ENCODE assay signal across 1 cellular context in the genomic region with DNA sequence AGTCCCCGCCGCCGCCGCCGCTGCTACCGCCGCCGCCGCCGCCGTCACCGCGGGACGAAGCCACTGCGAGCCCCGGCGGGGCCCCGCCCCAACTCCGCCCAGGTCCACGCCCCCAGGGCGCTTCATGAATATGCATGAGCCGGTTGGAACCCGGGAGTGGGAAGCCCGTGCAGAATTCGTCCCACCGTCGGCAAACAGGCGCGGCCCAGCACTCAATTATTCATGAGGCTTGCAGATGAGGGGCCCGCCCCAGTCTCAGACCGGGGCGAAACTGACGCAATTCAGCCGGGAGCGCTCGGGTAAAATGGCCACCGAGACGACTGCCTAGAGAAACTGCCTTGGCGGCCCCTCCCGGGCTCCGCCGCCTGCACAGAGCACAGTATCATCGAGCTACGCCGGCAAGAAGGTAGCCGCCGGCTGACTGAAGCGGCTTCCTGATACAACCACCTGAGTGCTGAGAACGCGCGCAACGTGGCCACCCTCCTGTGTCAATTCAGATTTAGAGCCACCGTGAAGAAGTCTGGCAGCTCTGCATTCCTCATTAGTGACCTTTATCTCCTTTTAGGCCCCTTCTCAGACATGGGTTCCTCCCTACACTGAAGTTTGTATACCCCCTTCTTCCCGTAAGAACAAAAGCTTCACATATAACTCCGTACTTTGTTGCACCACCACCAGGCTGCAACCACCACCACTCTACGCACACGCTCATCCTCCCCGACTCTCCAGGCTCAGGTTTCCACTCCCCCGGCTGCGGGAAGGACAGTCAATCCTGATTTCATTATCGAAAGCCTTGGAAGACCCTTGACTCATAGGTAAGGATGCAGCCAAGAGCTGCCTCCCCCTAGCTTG.
TF ChIP-seq lines count a peak whose summit lies in the region.

A gene with protein sequence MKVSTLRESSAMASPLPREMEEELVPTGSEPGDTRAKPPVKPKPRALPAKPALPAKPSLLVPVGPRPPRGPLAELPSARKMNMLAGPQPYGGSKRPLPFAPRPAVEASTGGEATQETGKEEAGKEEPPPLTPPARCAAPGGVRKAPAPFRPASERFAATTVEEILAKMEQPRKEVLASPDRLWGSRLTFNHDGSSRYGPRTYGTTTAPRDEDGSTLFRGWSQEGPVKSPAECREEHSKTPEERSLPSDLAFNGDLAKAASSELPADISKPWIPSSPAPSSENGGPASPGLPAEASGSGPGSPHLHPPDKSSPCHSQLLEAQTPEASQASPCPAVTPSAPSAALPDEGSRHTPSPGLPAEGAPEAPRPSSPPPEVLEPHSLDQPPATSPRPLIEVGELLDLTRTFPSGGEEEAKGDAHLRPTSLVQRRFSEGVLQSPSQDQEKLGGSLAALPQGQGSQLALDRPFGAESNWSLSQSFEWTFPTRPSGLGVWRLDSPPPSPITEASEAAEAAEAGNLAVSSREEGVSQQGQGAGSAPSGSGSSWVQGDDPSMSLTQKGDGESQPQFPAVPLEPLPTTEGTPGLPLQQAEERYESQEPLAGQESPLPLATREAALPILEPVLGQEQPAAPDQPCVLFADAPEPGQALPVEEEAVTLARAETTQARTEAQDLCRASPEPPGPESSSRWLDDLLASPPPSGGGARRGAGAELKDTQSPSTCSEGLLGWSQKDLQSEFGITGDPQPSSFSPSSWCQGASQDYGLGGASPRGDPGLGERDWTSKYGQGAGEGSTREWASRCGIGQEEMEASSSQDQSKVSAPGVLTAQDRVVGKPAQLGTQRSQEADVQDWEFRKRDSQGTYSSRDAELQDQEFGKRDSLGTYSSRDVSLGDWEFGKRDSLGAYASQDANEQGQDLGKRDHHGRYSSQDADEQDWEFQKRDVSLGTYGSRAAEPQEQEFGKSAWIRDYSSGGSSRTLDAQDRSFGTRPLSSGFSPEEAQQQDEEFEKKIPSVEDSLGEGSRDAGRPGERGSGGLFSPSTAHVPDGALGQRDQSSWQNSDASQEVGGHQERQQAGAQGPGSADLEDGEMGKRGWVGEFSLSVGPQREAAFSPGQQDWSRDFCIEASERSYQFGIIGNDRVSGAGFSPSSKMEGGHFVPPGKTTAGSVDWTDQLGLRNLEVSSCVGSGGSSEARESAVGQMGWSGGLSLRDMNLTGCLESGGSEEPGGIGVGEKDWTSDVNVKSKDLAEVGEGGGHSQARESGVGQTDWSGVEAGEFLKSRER (N-terminal part only) (minus strand): TSS at position 67 of the 849 bp plus-strand sequence. CDS start 3,067 bp downstream, outside the sequence.

TF ChIP-seq in K562, 482 proteins besides CTCF, POLR2A, EP300 and RAD21 (continued from another document and continues in another):
- TF ChIP-seq, protein P1, sequence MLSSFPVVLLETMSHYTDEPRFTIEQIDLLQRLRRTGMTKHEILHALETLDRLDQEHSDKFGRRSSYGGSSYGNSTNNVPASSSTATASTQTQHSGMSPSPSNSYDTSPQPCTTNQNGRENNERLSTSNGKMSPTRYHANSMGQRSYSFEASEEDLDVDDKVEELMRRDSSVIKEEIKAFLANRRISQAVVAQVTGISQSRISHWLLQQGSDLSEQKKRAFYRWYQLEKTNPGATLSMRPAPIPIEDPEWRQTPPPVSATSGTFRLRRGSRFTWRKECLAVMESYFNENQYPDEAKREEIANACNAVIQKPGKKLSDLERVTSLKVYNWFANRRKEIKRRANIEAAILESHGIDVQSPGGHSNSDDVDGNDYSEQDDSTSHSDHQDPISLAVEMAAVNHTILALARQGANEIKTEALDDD (IDR thresholded peaks at IDR 0.05): no peak
- TF ChIP-seq ELF4 (CRISPR knock-in tag; IDR thresholded peaks at IDR 0.05): no peak
- no peak for TF ChIP-seq DMBX1 (CRISPR knock-in tag; IDR thresholded peaks at IDR 0.05; ENCODE audit: borderline replicate concordance)
- peak; percentile 96 for TF ChIP-seq RBFOX2 (IDR thresholded peaks at IDR 0.05; ENCODE audit: low read depth, low read length)
- TF ChIP-seq MCM7 (IDR thresholded peaks at IDR 0.05): no peak
- no peak for TF ChIP-seq ZNF785 (CRISPR knock-in tag; IDR thresholded peaks at IDR 0.05)
- peak; percentile 88 for TF ChIP-seq ZBTB1 (CRISPR knock-in tag; IDR thresholded peaks at IDR 0.05; ENCODE audit: borderline replicate concordance, low read depth)
- TF ChIP-seq, protein P2, sequence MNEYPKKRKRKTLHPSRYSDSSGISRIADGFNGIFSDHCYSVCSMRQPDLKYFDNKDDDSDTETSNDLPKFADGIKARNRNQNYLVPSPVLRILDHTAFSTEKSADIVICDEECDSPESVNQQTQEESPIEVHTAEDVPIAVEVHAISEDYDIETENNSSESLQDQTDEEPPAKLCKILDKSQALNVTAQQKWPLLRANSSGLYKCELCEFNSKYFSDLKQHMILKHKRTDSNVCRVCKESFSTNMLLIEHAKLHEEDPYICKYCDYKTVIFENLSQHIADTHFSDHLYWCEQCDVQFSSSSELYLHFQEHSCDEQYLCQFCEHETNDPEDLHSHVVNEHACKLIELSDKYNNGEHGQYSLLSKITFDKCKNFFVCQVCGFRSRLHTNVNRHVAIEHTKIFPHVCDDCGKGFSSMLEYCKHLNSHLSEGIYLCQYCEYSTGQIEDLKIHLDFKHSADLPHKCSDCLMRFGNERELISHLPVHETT (CRISPR knock-in tag; conservative IDR thresholded peaks at IDR 0.05 in 1 of 2, IDR thresholded peaks at IDR 0.05 in 1 of 2): peak in 1 of 2 experiments; percentile 98; a peak in 2 of 4 replicates
- TF ChIP-seq CBX2 (IDR thresholded peaks at IDR 0.05; ENCODE audit: insufficient read depth, low read length, poor library complexity, severe bottlenecking): no peak
- peak; percentile 83 for TF ChIP-seq HMGN3 (IDR thresholded peaks at IDR 0.05; ENCODE audit: borderline replicate concordance, extremely low read depth, insufficient read length, low read depth, low read length)
- TF ChIP-seq MAFF (IDR thresholded peaks at IDR 0.05; ENCODE audit: low read length): no peak
- TF ChIP-seq FOSL1 (tag; conservative IDR thresholded peaks at IDR 0.05): peak; percentile 58
- TF ChIP-seq ZKSCAN1 (IDR thresholded peaks at IDR 0.05; ENCODE audit: low read depth, low read length): peak; percentile 50; the same call in 1 of the 2 replicates
- TF ChIP-seq RBBP5 (IDR thresholded peaks at IDR 0.05; ENCODE audit: borderline replicate concordance, insufficient read depth, low read length, poor library complexity, severe bottlenecking): no peak
- TF ChIP-seq CC2D1A (IDR thresholded peaks at IDR 0.05): no peak
- TF ChIP-seq, protein P3, sequence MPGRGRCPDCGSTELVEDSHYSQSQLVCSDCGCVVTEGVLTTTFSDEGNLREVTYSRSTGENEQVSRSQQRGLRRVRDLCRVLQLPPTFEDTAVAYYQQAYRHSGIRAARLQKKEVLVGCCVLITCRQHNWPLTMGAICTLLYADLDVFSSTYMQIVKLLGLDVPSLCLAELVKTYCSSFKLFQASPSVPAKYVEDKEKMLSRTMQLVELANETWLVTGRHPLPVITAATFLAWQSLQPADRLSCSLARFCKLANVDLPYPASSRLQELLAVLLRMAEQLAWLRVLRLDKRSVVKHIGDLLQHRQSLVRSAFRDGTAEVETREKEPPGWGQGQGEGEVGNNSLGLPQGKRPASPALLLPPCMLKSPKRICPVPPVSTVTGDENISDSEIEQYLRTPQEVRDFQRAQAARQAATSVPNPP (IDR thresholded peaks at IDR 0.05; ENCODE audit: borderline replicate concordance, insufficient read depth, insufficient read length): no peak
- TF ChIP-seq ZNF324 (CRISPR knock-in tag; IDR thresholded peaks at IDR 0.05): no peak
- peak; percentile 71 for TF ChIP-seq CXXC5 (CRISPR knock-in tag; IDR thresholded peaks at IDR 0.05)
- TF ChIP-seq, protein P4, sequence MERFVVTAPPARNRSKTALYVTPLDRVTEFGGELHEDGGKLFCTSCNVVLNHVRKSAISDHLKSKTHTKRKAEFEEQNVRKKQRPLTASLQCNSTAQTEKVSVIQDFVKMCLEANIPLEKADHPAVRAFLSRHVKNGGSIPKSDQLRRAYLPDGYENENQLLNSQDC (CRISPR knock-in tag; IDR thresholded peaks at IDR 0.05): 0 out of 2 replicates have a peak, but pooled peaks have one; percentile 57
- TF ChIP-seq OTX1 (CRISPR knock-in tag; IDR thresholded peaks at IDR 0.05): no peak
- no peak for TF ChIP-seq ZNF57 (CRISPR knock-in tag; IDR thresholded peaks at IDR 0.05)
- TF ChIP-seq, protein P5, sequence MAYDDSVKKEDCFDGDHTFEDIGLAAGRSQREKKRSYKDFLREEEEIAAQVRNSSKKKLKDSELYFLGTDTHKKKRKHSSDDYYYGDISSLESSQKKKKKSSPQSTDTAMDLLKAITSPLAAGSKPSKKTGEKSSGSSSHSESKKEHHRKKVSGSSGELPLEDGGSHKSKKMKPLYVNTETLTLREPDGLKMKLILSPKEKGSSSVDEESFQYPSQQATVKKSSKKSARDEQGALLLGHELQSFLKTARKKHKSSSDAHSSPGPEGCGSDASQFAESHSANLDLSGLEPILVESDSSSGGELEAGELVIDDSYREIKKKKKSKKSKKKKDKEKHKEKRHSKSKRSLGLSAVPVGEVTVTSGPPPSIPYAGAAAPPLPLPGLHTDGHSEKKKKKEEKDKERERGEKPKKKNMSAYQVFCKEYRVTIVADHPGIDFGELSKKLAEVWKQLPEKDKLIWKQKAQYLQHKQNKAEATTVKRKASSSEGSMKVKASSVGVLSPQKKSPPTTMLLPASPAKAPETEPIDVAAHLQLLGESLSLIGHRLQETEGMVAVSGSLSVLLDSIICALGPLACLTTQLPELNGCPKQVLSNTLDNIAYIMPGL (CRISPR knock-in tag; IDR thresholded peaks at IDR 0.05): no peak; the same call in 1 of the 2 replicates
- peak; percentile 59; the same call in 1 of the 2 replicates for TF ChIP-seq KAT7 (CRISPR knock-in tag; IDR thresholded peaks at IDR 0.05; ENCODE audit: borderline replicate concordance)
- TF ChIP-seq DNMT1 (IDR thresholded peaks at IDR 0.05): no peak
- TF ChIP-seq MYNN (IDR thresholded peaks at IDR 0.05): no peak
- no peak for TF ChIP-seq MYNN (CRISPR knock-in tag; IDR thresholded peaks at IDR 0.05)
- TF ChIP-seq ETS2 (tag; IDR thresholded peaks at IDR 0.05; ENCODE audit: borderline replicate concordance, poor library complexity, severe bottlenecking): no peak
- TF ChIP-seq, protein P6, sequence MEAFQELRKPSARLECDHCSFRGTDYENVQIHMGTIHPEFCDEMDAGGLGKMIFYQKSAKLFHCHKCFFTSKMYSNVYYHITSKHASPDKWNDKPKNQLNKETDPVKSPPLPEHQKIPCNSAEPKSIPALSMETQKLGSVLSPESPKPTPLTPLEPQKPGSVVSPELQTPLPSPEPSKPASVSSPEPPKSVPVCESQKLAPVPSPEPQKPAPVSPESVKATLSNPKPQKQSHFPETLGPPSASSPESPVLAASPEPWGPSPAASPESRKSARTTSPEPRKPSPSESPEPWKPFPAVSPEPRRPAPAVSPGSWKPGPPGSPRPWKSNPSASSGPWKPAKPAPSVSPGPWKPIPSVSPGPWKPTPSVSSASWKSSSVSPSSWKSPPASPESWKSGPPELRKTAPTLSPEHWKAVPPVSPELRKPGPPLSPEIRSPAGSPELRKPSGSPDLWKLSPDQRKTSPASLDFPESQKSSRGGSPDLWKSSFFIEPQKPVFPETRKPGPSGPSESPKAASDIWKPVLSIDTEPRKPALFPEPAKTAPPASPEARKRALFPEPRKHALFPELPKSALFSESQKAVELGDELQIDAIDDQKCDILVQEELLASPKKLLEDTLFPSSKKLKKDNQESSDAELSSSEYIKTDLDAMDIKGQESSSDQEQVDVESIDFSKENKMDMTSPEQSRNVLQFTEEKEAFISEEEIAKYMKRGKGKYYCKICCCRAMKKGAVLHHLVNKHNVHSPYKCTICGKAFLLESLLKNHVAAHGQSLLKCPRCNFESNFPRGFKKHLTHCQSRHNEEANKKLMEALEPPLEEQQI (IDR thresholded peaks at IDR 0.05): no peak
- TF ChIP-seq ZNF644 (tag; IDR thresholded peaks at IDR 0.05; ENCODE audit: low read depth): no peak
- TF ChIP-seq ZNF140 (CRISPR knock-in tag; IDR thresholded peaks at IDR 0.05): no peak
- no peak for TF ChIP-seq POU5F1 (IDR thresholded peaks at IDR 0.05; ENCODE audit: borderline replicate concordance, low read depth, low read length, partially characterized antibody)
- no peak for TF ChIP-seq PHF21A (IDR thresholded peaks at IDR 0.05; ENCODE audit: borderline replicate concordance, low read depth)
- no peak for TF ChIP-seq TAF15 (IDR thresholded peaks at IDR 0.05; ENCODE audit: low read depth, low read length)
- TF ChIP-seq SNRNP70 (optimal IDR thresholded peaks at IDR 0.05; ENCODE audit: low read depth, low read length): no peak
- no peak for TF ChIP-seq ZNF134 (CRISPR knock-in tag; conservative IDR thresholded peaks at IDR 0.05)
- TF ChIP-seq CBX1 (IDR thresholded peaks at IDR 0.05; ENCODE audit: low read depth): no peak
- no peak for TF ChIP-seq NFATC3 (IDR thresholded peaks at IDR 0.05)
- no peak for TF ChIP-seq SPI1 (IDR thresholded peaks at IDR 0.05; ENCODE audit: borderline replicate concordance, low read depth, low read length)
- TF ChIP-seq KHSRP (IDR thresholded peaks at IDR 0.05): no peak
- TF ChIP-seq ELF2 (CRISPR knock-in tag; IDR thresholded peaks at IDR 0.05): peak; percentile 63; the same call in 1 of the 2 replicates
- TF ChIP-seq, protein P7, sequence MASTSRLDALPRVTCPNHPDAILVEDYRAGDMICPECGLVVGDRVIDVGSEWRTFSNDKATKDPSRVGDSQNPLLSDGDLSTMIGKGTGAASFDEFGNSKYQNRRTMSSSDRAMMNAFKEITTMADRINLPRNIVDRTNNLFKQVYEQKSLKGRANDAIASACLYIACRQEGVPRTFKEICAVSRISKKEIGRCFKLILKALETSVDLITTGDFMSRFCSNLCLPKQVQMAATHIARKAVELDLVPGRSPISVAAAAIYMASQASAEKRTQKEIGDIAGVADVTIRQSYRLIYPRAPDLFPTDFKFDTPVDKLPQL (IDR thresholded peaks at IDR 0.05; ENCODE audit: extremely low read depth, insufficient read length): no peak
- TF ChIP-seq MTA3 (IDR thresholded peaks at IDR 0.05; ENCODE audit: borderline replicate concordance): peak; percentile 74; the same call in 1 of the 2 replicates
- TF ChIP-seq ARHGAP35 (IDR thresholded peaks at IDR 0.05; ENCODE audit: partially characterized antibody): no peak
- TF ChIP-seq CBX3 (IDR thresholded peaks at IDR 0.05; ENCODE audit: borderline replicate concordance in 1 of 2, low read length in 2 of 2): peak in 1 of 2 experiments; percentile 8; a peak in 1 of 3 replicates
- peak; percentile 30 for TF ChIP-seq PHF20 (IDR thresholded peaks at IDR 0.05; ENCODE audit: partially characterized antibody)
- no peak for TF ChIP-seq MYBL2 (IDR thresholded peaks at IDR 0.05; ENCODE audit: low read depth)
- no peak for TF ChIP-seq MYBL2 (CRISPR knock-in tag; IDR thresholded peaks at IDR 0.05; ENCODE audit: borderline replicate concordance)
- no peak for TF ChIP-seq SRSF3 (IDR thresholded peaks at IDR 0.05; ENCODE audit: insufficient read depth, low read length)
- TF ChIP-seq, protein P8, sequence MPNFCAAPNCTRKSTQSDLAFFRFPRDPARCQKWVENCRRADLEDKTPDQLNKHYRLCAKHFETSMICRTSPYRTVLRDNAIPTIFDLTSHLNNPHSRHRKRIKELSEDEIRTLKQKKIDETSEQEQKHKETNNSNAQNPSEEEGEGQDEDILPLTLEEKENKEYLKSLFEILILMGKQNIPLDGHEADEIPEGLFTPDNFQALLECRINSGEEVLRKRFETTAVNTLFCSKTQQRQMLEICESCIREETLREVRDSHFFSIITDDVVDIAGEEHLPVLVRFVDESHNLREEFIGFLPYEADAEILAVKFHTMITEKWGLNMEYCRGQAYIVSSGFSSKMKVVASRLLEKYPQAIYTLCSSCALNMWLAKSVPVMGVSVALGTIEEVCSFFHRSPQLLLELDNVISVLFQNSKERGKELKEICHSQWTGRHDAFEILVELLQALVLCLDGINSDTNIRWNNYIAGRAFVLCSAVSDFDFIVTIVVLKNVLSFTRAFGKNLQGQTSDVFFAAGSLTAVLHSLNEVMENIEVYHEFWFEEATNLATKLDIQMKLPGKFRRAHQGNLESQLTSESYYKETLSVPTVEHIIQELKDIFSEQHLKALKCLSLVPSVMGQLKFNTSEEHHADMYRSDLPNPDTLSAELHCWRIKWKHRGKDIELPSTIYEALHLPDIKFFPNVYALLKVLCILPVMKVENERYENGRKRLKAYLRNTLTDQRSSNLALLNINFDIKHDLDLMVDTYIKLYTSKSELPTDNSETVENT (CRISPR knock-in tag; IDR thresholded peaks at IDR 0.05): peak; percentile 81
